In the genomic region with DNA sequence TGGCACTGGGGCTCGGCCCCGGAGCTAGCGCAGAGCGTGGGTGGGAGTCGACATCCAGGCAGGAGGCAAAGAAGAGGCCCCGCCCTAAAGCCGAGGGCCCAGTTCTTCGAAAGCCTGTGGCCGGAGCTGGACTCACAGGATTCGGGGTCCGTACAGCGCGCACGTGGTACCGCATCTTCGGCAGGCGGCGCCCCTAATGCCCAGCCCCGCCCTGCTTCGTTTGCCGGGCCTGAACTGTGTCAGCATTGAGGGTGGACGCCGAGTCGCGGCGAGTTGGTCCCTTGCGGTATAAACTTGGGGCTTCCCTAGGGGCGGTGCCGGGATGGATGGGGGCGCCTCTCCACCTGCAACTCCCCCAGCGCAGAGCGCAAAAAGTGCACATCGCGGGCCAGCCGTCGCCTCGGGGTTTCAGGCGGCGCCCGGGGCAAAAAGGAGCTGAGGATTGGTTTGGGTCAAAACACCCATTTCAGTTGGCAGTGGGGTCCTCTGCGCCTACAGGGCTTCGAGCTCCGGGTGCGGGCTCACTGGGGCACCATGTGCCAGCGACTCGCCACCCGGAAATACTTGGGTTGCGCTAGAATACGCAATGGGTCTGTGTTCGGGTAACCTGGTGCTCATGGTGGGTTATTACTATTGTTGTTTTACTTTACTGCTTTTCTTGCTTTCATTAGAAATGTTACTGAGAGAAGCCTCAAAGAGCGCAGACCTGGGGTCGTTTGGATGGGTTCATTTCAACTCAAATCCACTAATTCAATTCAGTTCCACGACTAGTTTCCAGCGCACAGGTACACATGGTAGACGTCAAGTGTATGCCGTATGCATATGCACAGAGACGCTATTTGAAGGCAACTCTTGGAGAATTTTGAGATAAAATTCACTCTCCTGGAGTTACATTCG, we compare ENCODE assay signal across 8 cellular contexts. TPM values are rescaled to one million over a fixed set of nuclear protein-coding genes. Genes with fewer than 3 reads are reported as not detected.
DNase-seq lines count a peak whose midpoint lies in the region; ATAC-seq and TF ChIP-seq lines count a peak whose summit lies in the region.

No MANE protein-coding gene starts in this region.

- H3K4me3 ChIP-seq in Panc1 (ENCODE audit: low read depth in 2 of 2, low read length in 2 of 2): peak overlapping the region; percentile 53 to 78; a peak in 3 of 4 replicates
- peak overlapping the region; percentile 52 for H3K4me3 ChIP-seq in fibroblast of villous mesenchyme (ENCODE audit: low read depth, low read length)
- peak overlapping the region; percentile 43 for H3K4me3 ChIP-seq in skeletal muscle cell (ENCODE audit: low read depth, low read length)

- no peaks in the 10 kb centered on the region for H3K9me3 ChIP-seq in Panc1 (ENCODE audit: control insufficient read depth, insufficient read depth, low read depth, low read length)

- no peak overlapping the region; the same call in 1 of the 2 replicates for H3K27ac ChIP-seq in Panc1 (ENCODE audit: low read length)

- POLR2A ChIA-PET in Panc1 (lab: Charles Lee): interaction anchor here (0.6 kb wide), 2 partner anchors 39 to 137 kb away, joined by 9 to 15 read pairs; no protein-coding TSS in a partner anchor

- DNase-seq in Panc1 (ENCODE audit: low read depth, low spot score) (no peak), fibroblast of villous mesenchyme (ENCODE audit: low read depth) (no peak), skeletal muscle cell (ENCODE audit: low read depth) (no peak), cerebellum (ENCODE audit: low spot score) (no peak), C1 segment of cervical spinal cord (lab: John Stamatoyannopoulos, UW) (no peak), DMS53 (lab: John Stamatoyannopoulos, UW) (no peak)

- peaks cover 40% of the 10 kb centered on the region for H3K27me3 ChIP-seq in Panc1 (ENCODE audit: control insufficient read depth, insufficient read depth, low read length)

- H3K36me3 ChIP-seq in Panc1 (ENCODE audit: control insufficient read depth, insufficient read depth, low read length): no peaks in the 10 kb centered on the region

- peaks cover 19% of the 10 kb centered on the region for H3K4me1 ChIP-seq in Panc1 (ENCODE audit: control insufficient read depth, insufficient read depth, low read length)

- intact Hi-C loops in Panc1 (cut with micrococcal nuclease; ENCODE audit: unreplicated experiment): no loop called here

- ATAC-seq in Panc1: no peak
- no peak for ATAC-seq in GM21367 (IDR thresholded peaks at IDR 0.05; ENCODE audit: unreplicated experiment)

- TF ChIP-seq CTCF in Panc1 (IDR thresholded peaks at IDR 0.05) (no peak), fibroblast of villous mesenchyme (IDR thresholded peaks at IDR 0.05; ENCODE audit: insufficient read depth, low read depth, low read length) (no peak)

- CTCF ChIA-PET in Panc1 (lab: Charles Lee): no interaction called here

- in situ Hi-C loops in Panc1 (cut with HindIII; ENCODE audit: low pct_unique_long_range_greater_than_20kb, low sequenced_read_pairs): no loop called here

- BruUV-seq in Panc1 (replicated peaks; lab: Mats Ljungman, UMichigan): no TSS peak

- TF ChIP-seq POLR2A in GM15510 (IDR thresholded peaks at IDR 0.05; ENCODE audit: borderline replicate concordance, extremely low read depth, insufficient read length): peak; percentile 43

RNA-seq across cellular contexts. Expression of a gene that starts 3.9 kb away (rescaled TPM):
- total RNA-seq in Panc1 (2021; ENCODE audit: unreplicated experiment) (0.39 TPM), fibroblast of villous mesenchyme (not detected in 2 replicates), cerebellum (0.64 TPM)
- 0.05 TPM for polyA plus RNA-seq in Panc1 (2012; ENCODE audit: insufficient read length)
